1 cellular context compared by ENCODE assay signal in genomic region chr4:6783111-6783981, GRCh38.
TF ChIP-seq lines count a peak whose summit lies in the region.

No MANE protein-coding gene starts in this region.

TF ChIP-seq in HepG2, 621 proteins besides CTCF, POLR2A, EP300 and RAD21 (continued from another document and continues in another):
- TF ChIP-seq, protein P1, sequence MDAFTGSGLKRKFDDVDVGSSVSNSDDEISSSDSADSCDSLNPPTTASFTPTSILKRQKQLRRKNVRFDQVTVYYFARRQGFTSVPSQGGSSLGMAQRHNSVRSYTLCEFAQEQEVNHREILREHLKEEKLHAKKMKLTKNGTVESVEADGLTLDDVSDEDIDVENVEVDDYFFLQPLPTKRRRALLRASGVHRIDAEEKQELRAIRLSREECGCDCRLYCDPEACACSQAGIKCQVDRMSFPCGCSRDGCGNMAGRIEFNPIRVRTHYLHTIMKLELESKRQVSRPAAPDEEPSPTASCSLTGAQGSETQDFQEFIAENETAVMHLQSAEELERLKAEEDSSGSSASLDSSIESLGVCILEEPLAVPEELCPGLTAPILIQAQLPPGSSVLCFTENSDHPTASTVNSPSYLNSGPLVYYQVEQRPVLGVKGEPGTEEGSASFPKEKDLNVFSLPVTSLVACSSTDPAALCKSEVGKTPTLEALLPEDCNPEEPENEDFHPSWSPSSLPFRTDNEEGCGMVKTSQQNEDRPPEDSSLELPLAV (CRISPR knock-in tag; conservative IDR thresholded peaks at IDR 0.05; ENCODE audit: low read depth) = no peak
- peak; percentile 55; the same call in 1 of the 2 replicates for TF ChIP-seq ZNF724P (CRISPR knock-in tag; IDR thresholded peaks at IDR 0.05; ENCODE audit: borderline replicate concordance)
- no peak for TF ChIP-seq ZNF432 (CRISPR knock-in tag; IDR thresholded peaks at IDR 0.05; ENCODE audit: borderline replicate concordance)
- TF ChIP-seq, protein P2, sequence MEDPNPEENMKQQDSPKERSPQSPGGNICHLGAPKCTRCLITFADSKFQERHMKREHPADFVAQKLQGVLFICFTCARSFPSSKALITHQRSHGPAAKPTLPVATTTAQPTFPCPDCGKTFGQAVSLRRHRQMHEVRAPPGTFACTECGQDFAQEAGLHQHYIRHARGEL (CRISPR knock-in tag; IDR thresholded peaks at IDR 0.05) = no peak
- peak; percentile 73 for TF ChIP-seq ZNF687 (CRISPR knock-in tag; IDR thresholded peaks at IDR 0.05)
- TF ChIP-seq SOX6 (IDR thresholded peaks at IDR 0.05) = no peak
- TF ChIP-seq SOX6 (CRISPR knock-in tag; IDR thresholded peaks at IDR 0.05) = peak; percentile 93
- peak; percentile 88; the same call in 1 of the 2 replicates for TF ChIP-seq SIN3A (IDR thresholded peaks at IDR 0.05; ENCODE audit: borderline replicate concordance, low read depth, low read length)
- no peak for TF ChIP-seq ZNF446 (CRISPR knock-in tag; IDR thresholded peaks at IDR 0.05)
- no peak for TF ChIP-seq CEBPZ (IDR thresholded peaks at IDR 0.05; ENCODE audit: low read length)
- TF ChIP-seq TOPORS (CRISPR knock-in tag; IDR thresholded peaks at IDR 0.05) = no peak
- TF ChIP-seq ZNF512 (CRISPR knock-in tag; IDR thresholded peaks at IDR 0.05) = no peak
- TF ChIP-seq SAP130 (CRISPR knock-in tag; IDR thresholded peaks at IDR 0.05; ENCODE audit: low read depth) = peak; percentile 77; the same call in 1 of the 2 replicates
- TF ChIP-seq HDAC6 (IDR thresholded peaks at IDR 0.05; ENCODE audit: low read depth, low read length) = no peak
- TF ChIP-seq, protein P3, sequence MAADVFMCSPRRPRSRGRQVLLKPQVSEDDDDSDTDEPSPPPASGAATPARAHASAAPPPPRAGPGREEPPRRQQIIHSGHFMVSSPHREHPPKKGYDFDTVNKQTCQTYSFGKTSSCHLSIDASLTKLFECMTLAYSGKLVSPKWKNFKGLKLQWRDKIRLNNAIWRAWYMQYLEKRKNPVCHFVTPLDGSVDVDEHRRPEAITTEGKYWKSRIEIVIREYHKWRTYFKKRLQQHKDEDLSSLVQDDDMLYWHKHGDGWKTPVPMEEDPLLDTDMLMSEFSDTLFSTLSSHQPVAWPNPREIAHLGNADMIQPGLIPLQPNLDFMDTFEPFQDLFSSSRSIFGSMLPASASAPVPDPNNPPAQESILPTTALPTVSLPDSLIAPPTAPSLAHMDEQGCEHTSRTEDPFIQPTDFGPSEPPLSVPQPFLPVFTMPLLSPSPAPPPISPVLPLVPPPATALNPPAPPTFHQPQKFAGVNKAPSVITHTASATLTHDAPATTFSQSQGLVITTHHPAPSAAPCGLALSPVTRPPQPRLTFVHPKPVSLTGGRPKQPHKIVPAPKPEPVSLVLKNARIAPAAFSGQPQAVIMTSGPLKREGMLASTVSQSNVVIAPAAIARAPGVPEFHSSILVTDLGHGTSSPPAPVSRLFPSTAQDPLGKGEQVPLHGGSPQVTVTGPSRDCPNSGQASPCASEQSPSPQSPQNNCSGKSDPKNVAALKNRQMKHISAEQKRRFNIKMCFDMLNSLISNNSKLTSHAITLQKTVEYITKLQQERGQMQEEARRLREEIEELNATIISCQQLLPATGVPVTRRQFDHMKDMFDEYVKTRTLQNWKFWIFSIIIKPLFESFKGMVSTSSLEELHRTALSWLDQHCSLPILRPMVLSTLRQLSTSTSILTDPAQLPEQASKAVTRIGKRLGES (CRISPR knock-in tag; IDR thresholded peaks at IDR 0.05; ENCODE audit: borderline replicate concordance) = no peak
- TF ChIP-seq ZNF160 (CRISPR knock-in tag; IDR thresholded peaks at IDR 0.05) = peak; percentile 58; the same call in 1 of the 2 replicates
- TF ChIP-seq, protein P4, sequence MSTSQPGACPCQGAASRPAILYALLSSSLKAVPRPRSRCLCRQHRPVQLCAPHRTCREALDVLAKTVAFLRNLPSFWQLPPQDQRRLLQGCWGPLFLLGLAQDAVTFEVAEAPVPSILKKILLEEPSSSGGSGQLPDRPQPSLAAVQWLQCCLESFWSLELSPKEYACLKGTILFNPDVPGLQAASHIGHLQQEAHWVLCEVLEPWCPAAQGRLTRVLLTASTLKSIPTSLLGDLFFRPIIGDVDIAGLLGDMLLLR (CRISPR knock-in tag; IDR thresholded peaks at IDR 0.05) = no peak
- no peak for TF ChIP-seq DNMT3B (CRISPR knock-in tag; conservative IDR thresholded peaks at IDR 0.05)
- no peak for TF ChIP-seq ATF5 (CRISPR knock-in tag; IDR thresholded peaks at IDR 0.05; ENCODE audit: low read depth)
- no peak for TF ChIP-seq KMT2B (CRISPR knock-in tag; IDR thresholded peaks at IDR 0.05)
- no peak for TF ChIP-seq GPN1 (CRISPR knock-in tag; IDR thresholded peaks at IDR 0.05; ENCODE audit: borderline replicate concordance)
- no peak for TF ChIP-seq ZFP37 (CRISPR knock-in tag; IDR thresholded peaks at IDR 0.05; ENCODE audit: borderline replicate concordance)
- TF ChIP-seq ZNF781 (CRISPR knock-in tag; IDR thresholded peaks at IDR 0.05; ENCODE audit: borderline replicate concordance, not compliant biosample characterization) = no peak
- peak; percentile 52 for TF ChIP-seq ZNF768 (CRISPR knock-in tag; IDR thresholded peaks at IDR 0.05)
- no peak for TF ChIP-seq CREM (IDR thresholded peaks at IDR 0.05)
- TF ChIP-seq CREM (CRISPR knock-in tag; IDR thresholded peaks at IDR 0.05) = no peak
- no peak for TF ChIP-seq ZSCAN29 (CRISPR knock-in tag; conservative IDR thresholded peaks at IDR 0.05)
- TF ChIP-seq ZBTB1 (CRISPR knock-in tag; IDR thresholded peaks at IDR 0.05; ENCODE audit: borderline replicate concordance) = no peak
- TF ChIP-seq RARG (CRISPR knock-in tag; IDR thresholded peaks at IDR 0.05; ENCODE audit: low read depth) = no peak
- TF ChIP-seq ZNF121 (CRISPR knock-in tag; IDR thresholded peaks at IDR 0.05) = no peak
- no peak for TF ChIP-seq MIER2 (CRISPR knock-in tag; IDR thresholded peaks at IDR 0.05)
- TF ChIP-seq TGIF2 (CRISPR knock-in tag; IDR thresholded peaks at IDR 0.05) = peak; percentile 90; the same call in 1 of the 2 replicates
- TF ChIP-seq AKAP8 (CRISPR knock-in tag; IDR thresholded peaks at IDR 0.05) = no peak
- TF ChIP-seq, protein P5, sequence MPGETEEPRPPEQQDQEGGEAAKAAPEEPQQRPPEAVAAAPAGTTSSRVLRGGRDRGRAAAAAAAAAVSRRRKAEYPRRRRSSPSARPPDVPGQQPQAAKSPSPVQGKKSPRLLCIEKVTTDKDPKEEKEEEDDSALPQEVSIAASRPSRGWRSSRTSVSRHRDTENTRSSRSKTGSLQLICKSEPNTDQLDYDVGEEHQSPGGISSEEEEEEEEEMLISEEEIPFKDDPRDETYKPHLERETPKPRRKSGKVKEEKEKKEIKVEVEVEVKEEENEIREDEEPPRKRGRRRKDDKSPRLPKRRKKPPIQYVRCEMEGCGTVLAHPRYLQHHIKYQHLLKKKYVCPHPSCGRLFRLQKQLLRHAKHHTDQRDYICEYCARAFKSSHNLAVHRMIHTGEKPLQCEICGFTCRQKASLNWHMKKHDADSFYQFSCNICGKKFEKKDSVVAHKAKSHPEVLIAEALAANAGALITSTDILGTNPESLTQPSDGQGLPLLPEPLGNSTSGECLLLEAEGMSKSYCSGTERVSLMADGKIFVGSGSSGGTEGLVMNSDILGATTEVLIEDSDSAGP (CRISPR knock-in tag; IDR thresholded peaks at IDR 0.05; ENCODE audit: borderline replicate concordance) = peak; percentile 66; the same call in 1 of the 2 replicates
- TF ChIP-seq, protein P6, sequence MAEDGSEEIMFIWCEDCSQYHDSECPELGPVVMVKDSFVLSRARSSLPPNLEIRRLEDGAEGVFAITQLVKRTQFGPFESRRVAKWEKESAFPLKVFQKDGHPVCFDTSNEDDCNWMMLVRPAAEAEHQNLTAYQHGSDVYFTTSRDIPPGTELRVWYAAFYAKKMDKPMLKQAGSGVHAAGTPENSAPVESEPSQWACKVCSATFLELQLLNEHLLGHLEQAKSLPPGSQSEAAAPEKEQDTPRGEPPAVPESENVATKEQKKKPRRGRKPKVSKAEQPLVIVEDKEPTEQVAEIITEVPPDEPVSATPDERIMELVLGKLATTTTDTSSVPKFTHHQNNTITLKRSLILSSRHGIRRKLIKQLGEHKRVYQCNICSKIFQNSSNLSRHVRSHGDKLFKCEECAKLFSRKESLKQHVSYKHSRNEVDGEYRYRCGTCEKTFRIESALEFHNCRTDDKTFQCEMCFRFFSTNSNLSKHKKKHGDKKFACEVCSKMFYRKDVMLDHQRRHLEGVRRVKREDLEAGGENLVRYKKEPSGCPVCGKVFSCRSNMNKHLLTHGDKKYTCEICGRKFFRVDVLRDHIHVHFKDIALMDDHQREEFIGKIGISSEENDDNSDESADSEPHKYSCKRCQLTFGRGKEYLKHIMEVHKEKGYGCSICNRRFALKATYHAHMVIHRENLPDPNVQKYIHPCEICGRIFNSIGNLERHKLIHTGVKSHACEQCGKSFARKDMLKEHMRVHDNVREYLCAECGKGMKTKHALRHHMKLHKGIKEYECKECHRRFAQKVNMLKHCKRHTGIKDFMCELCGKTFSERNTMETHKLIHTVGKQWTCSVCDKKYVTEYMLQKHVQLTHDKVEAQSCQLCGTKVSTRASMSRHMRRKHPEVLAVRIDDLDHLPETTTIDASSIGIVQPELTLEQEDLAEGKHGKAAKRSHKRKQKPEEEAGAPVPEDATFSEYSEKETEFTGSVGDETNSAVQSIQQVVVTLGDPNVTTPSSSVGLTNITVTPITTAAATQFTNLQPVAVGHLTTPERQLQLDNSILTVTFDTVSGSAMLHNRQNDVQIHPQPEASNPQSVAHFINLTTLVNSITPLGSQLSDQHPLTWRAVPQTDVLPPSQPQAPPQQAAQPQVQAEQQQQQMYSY (CRISPR knock-in tag; IDR thresholded peaks at IDR 0.05) = no peak
- 0 out of 2 replicates have a peak, but pooled peaks have one; percentile 38 for TF ChIP-seq ZNF639 (CRISPR knock-in tag; conservative IDR thresholded peaks at IDR 0.05)
- no peak for TF ChIP-seq KLF13 (CRISPR knock-in tag; IDR thresholded peaks at IDR 0.05)
